ENCODE assay signal across 2 cellular contexts in the genomic region with DNA sequence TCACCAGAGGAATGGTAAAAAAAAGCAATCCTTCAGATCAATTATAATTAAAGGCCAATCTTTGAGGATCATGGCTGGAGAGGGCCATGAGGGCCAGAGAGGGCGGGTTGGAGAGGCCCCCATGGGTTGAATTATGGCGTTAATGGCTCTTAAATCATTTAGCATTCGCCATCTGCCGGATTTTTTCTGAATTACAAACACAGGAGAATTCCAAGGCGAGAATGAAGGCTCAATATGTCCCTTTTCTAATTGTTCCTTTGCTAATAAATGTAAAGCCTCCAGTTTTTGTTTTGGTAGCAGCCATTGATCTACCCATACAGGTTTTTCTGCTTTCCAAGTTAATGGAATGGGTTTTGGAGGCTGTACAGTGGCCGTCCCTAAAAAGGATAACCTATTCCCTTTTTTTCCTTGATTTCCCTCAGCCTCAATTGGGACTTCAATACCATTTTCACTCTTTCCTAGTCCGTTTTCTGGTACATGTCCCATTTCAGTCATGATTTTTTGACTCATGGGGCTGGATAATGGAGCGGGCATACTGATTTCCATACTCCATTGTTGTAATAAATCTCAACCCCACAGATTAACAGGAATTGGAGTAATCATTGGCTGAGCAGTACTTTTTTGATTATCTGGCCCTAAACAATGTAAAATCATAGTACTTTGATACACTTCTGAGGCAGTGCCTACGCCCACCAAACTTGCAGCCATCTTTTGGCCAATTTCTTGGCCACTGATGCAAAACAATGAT.
TF ChIP-seq lines count a peak whose summit lies in the region.

No MANE protein-coding gene starts in this region.

TF ChIP-seq in IMR-90, 13 proteins besides CTCF, POLR2A, EP300 and RAD21:
- TF ChIP-seq RFX5 (IDR thresholded peaks at IDR 0.05; ENCODE audit: low read depth, low read length) = no peak
- peak; percentile 28; the same call in 1 of the 2 replicates for TF ChIP-seq SMC3 (IDR thresholded peaks at IDR 0.05; ENCODE audit: low read depth, low read length)

TF ChIP-seq in neural cell, 6 proteins besides CTCF, POLR2A, EP300 and RAD21:
- TF ChIP-seq, protein P1, sequence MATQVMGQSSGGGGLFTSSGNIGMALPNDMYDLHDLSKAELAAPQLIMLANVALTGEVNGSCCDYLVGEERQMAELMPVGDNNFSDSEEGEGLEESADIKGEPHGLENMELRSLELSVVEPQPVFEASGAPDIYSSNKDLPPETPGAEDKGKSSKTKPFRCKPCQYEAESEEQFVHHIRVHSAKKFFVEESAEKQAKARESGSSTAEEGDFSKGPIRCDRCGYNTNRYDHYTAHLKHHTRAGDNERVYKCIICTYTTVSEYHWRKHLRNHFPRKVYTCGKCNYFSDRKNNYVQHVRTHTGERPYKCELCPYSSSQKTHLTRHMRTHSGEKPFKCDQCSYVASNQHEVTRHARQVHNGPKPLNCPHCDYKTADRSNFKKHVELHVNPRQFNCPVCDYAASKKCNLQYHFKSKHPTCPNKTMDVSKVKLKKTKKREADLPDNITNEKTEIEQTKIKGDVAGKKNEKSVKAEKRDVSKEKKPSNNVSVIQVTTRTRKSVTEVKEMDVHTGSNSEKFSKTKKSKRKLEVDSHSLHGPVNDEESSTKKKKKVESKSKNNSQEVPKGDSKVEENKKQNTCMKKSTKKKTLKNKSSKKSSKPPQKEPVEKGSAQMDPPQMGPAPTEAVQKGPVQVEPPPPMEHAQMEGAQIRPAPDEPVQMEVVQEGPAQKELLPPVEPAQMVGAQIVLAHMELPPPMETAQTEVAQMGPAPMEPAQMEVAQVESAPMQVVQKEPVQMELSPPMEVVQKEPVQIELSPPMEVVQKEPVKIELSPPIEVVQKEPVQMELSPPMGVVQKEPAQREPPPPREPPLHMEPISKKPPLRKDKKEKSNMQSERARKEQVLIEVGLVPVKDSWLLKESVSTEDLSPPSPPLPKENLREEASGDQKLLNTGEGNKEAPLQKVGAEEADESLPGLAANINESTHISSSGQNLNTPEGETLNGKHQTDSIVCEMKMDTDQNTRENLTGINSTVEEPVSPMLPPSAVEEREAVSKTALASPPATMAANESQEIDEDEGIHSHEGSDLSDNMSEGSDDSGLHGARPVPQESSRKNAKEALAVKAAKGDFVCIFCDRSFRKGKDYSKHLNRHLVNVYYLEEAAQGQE (IDR thresholded peaks at IDR 0.05; ENCODE audit: borderline replicate concordance) = no peak
- TF ChIP-seq EZH2 (IDR thresholded peaks at IDR 0.05; ENCODE audit: borderline replicate concordance, insufficient read depth, low read length, poor library complexity, severe bottlenecking) (no peak), SMC3 (conservative IDR thresholded peaks at IDR 0.05; ENCODE audit: poor library complexity) (peak; percentile 63)
